ENCODE assay signal across 25 cellular contexts in the genomic region with DNA sequence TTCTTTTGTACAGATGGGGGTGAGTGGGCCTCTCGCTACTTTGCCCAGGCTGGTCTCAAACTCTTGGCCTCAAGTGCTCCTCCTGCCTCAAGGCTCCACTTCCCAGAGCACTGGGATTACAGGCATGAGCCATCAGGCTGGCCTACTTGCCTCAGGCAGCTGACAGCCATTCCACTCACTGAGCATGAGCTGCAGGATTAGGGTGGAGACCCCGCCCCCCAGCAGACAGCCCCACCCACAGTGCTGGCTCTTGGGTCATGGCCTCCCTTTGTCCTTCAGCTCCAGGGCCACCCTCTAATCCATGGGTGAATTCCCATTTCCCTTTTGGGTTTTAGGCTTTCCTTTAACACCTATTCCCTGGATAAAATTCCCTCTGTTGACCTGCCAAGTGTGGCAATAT.
A peak's percentile ranks its signal among the peaks of the same experiment; 100 is the strongest.
DNase-seq lines count a peak whose midpoint lies in the region; ATAC-seq and TF ChIP-seq lines count a peak whose summit lies in the region.
"Had no signal": no experiment of that assay in that cellular context is flagged by ENCODE, and none has a peak within 500 bp of the region (broad histone marks: within the 10 kb centered on the region; RNA-seq: fewer than 3 reads in every experiment).

No MANE protein-coding gene starts in this region.

- H3K4me2 ChIP-seq in neural progenitor cell: no peak overlapping the region
- H3K4me2 ChIP-seq: A549; BLaER1 treated with 17β-estradiol and CSF1 and Interleukin-3, amounts not matched to agents 10 nM and 100 nM had no signal

- no peaks in the 10 kb centered on the region for H3K36me3 ChIP-seq in SJCRH30
- H3K36me3 ChIP-seq in neural progenitor cell: no peaks in the 10 kb centered on the region
- H3K36me3 ChIP-seq: BLaER1 treated with 17β-estradiol and CSF1 and Interleukin-3, amounts not matched to agents 10 nM and 100 nM; HAP-1 had no signal

- ATAC-seq in left cardiac atrium: no peak
- ATAC-seq: A549, Panc1 had no signal

- H3K27ac Mint-ChIP-seq in neural progenitor cell: no peak overlapping the region
- H3K27ac Mint-ChIP-seq: CD4-positive, alpha-beta T cell; IgD-negative memory B cell had no signal

- DNase-seq in ELR (ENCODE audit: low read depth): peak; percentile 17
- DNase-seq in SJCRH30: peak; percentile 34 to 38
- peak; percentile 34 for DNase-seq in iPS-NIHi11 (ENCODE audit: low spot score)
- DNase-seq in neural progenitor cell (ENCODE audit: low spot score): peak; percentile 26
- DNase-seq in G401 (ENCODE audit: low spot score): no peak
- DNase-seq in HuH-7 (ENCODE audit: low spot score): no peak
- no peak for DNase-seq in left cardiac atrium
- DNase-seq: AML-193; CD4-positive, alpha-beta T cell; DMS53; GF-D8; GOT3; NCI-H1092 treated with DMSO at 0.1 percent for 48 hours; NCI-H1436 treated with DMSO at 0.1 percent for 48 hours; NCI-H187 treated with DMSO at 0.1 percent for 48 hours; NCI-H774; SHP77 treated with DMSO at 0.1 percent for 48 hours; SW 1271 had no signal

- H3K9ac ChIP-seq in neural progenitor cell: no peak overlapping the region
- H3K9ac ChIP-seq: BLaER1 treated with 17β-estradiol and CSF1 and Interleukin-3, amounts not matched to agents 10 nM and 100 nM had no signal

- H3K79me2 ChIP-seq in neural progenitor cell (ENCODE audit: low read depth): no peaks in the 10 kb centered on the region

- no peak overlapping the region for H3K27ac ChIP-seq in SJCRH30
- H3K27ac ChIP-seq in neural progenitor cell: no peak overlapping the region
- H3K27ac ChIP-seq: A549; BLaER1 treated with 17β-estradiol and CSF1 and Interleukin-3, amounts not matched to agents 10 nM and 100 nM; RWPE1; SK-N-MC had no signal

- H4K20me1 ChIP-seq in neural progenitor cell (ENCODE audit: low read depth): no peaks in the 10 kb centered on the region
- H4K20me1 ChIP-seq: BLaER1 treated with 17β-estradiol and CSF1 and Interleukin-3, amounts not matched to agents 10 nM and 100 nM had no signal

- no peaks in the 10 kb centered on the region for H3K4me1 Mint-ChIP-seq in neural progenitor cell
- H3K4me1 Mint-ChIP-seq: IgD-negative memory B cell had no signal

- peaks cover 3% of the 10 kb centered on the region; the same call in 1 of the 2 replicates for H3K27me3 ChIP-seq in SJCRH30
- no peaks in the 10 kb centered on the region for H3K27me3 ChIP-seq in neural progenitor cell
- H3K27me3 ChIP-seq: BLaER1 treated with 17β-estradiol and CSF1 and Interleukin-3, amounts not matched to agents 10 nM and 100 nM had no signal

- H3K36me3 Mint-ChIP-seq in neural progenitor cell: no peaks in the 10 kb centered on the region
- H3K36me3 Mint-ChIP-seq: IgD-negative memory B cell had no signal

- H3K4me1 ChIP-seq in SJCRH30: peaks cover 13% of the 10 kb centered on the region
- no peaks in the 10 kb centered on the region for H3K4me1 ChIP-seq in neural progenitor cell
- H3K4me1 ChIP-seq: A549; BLaER1 treated with 17β-estradiol and CSF1 and Interleukin-3, amounts not matched to agents 10 nM and 100 nM; HAP-1 had no signal

- in situ Hi-C loops in G401 (cut with HindIII; ENCODE audit: low sequenced_read_pairs): no loop called here

- no peak for TF ChIP-seq CTCF in neural progenitor cell (IDR thresholded peaks at IDR 0.05)

- no peak overlapping the region for H2AFZ ChIP-seq in neural progenitor cell (replicated peaks)

- no peak overlapping the region for H3K4me3 Mint-ChIP-seq in neural progenitor cell
- H3K4me3 Mint-ChIP-seq: CD4-positive, alpha-beta T cell; IgD-negative memory B cell had no signal

- H3K27me3 Mint-ChIP-seq in neural progenitor cell (ENCODE audit: insufficient read depth, low read depth): no peaks in the 10 kb centered on the region

- intact Hi-C loops in left cardiac atrium (cut with DNase I): no loop called here

- no peak overlapping the region for H3K4me3 ChIP-seq in SJCRH30
- H3K4me3 ChIP-seq in neural progenitor cell: no peak overlapping the region
- H3K4me3 ChIP-seq: A549; BLaER1 treated with 17β-estradiol and CSF1 and Interleukin-3, amounts not matched to agents 10 nM and 100 nM; HAP-1; SK-N-MC had no signal

- no peaks in the 10 kb centered on the region for H3K9me3 ChIP-seq in SJCRH30 (replicated peaks)
- H3K9me3 ChIP-seq in neural progenitor cell (ENCODE audit: low read depth): no peaks in the 10 kb centered on the region
- H3K9me3 ChIP-seq: HAP-1 had no signal

- no peaks in the 10 kb centered on the region for H3F3A ChIP-seq in neural progenitor cell (ENCODE audit: low read depth)

- no peaks in the 10 kb centered on the region for H3K9me3 Mint-ChIP-seq in neural progenitor cell
- H3K9me3 Mint-ChIP-seq: CD4-positive, alpha-beta T cell had no signal

Comparison
In these comparisons a context has a peak if more than half of its experiments do, and no peak if none do; other contexts are left out.
1. DNase-seq: peak in ELR (single experiment), SJCRH30 (2 of 2), iPS-NIHi11 (single experiment) and neural progenitor cell (single experiment); none in G401 (single experiment), HuH-7 (single experiment) and left cardiac atrium (single experiment).